ENCODE assay signal across 9 cellular contexts in genomic region chr10:29688230-29688634, GRCh38. TPM values are rescaled to one million over a fixed set of nuclear protein-coding genes. Genes with fewer than 3 reads are reported as not detected.
DNase-seq lines count a peak whose midpoint lies in the region; ATAC-seq and TF ChIP-seq lines count a peak whose summit lies in the region.
"Had no signal": no experiment of that assay in that cellular context is flagged by ENCODE, and none has a peak within 500 bp of the region (broad histone marks: within the 10 kb centered on the region; RNA-seq: fewer than 3 reads in every experiment).

No MANE protein-coding gene starts in this region.

- TF ChIP-seq CTCF in CD14-positive monocyte (IDR thresholded peaks at IDR 0.05), result no peak
- no peak for TF ChIP-seq CTCF in endothelial cell (IDR thresholded peaks at IDR 0.05; ENCODE audit: unreplicated experiment)

- no peaks in the 10 kb centered on the region for H3K27me3 Mint-ChIP-seq in CD14-positive monocyte (ENCODE audit: low read depth in 3 of 3)
- H3K27me3 Mint-ChIP-seq in endothelial cell (ENCODE audit: unreplicated experiment), result peaks cover 2% of the 10 kb centered on the region
- H3K27me3 Mint-ChIP-seq in natural killer cell treated with Interleukin-12 subunit alpha and Interleukin-12 subunit beta and Interleukin-15 and Interleukin-18, amount 100 ng/mL, for 72 hours, result no peaks in the 10 kb centered on the region
- no peaks in the 10 kb centered on the region for H3K27me3 Mint-ChIP-seq in activated CD8-positive, alpha-beta T cell treated with anti-CD3 and anti-CD28 coated beads, Interleukin-2, amount 10 ng/mL, durations not matched to agents 7 days and 5 days (ENCODE audit: low read depth)

- H3K36me3 Mint-ChIP-seq in CD14-positive monocyte, result peaks cover 25 to 29% of the 10 kb centered on the region in 2 donors
- peaks cover 29% of the 10 kb centered on the region for H3K36me3 Mint-ChIP-seq in endothelial cell (ENCODE audit: low read depth, unreplicated experiment)
- H3K36me3 Mint-ChIP-seq in natural killer cell treated with Interleukin-12 subunit alpha and Interleukin-12 subunit beta and Interleukin-15 and Interleukin-18, amount 100 ng/mL, for 72 hours, result peaks cover 4% of the 10 kb centered on the region
- H3K36me3 Mint-ChIP-seq in activated CD8-positive, alpha-beta T cell treated with anti-CD3 and anti-CD28 coated beads, Interleukin-2, amount 10 ng/mL, durations not matched to agents 7 days and 5 days (ENCODE audit: low read depth), result peaks cover 21% of the 10 kb centered on the region

- H3K4me3 Mint-ChIP-seq in CD14-positive monocyte (peak overlapping the region; percentile 37 to 82), endothelial cell (ENCODE audit: unreplicated experiment) (no peak overlapping the region)
- H3K4me3 Mint-ChIP-seq in natural killer cell treated with Interleukin-12 subunit alpha and Interleukin-12 subunit beta and Interleukin-15 and Interleukin-18, amount 100 ng/mL, for 72 hours, result peak overlapping the region; percentile 27
- no peak overlapping the region for H3K4me3 Mint-ChIP-seq in activated CD8-positive, alpha-beta T cell treated with anti-CD3 and anti-CD28 coated beads, Interleukin-2, amount 10 ng/mL, durations not matched to agents 7 days and 5 days

- CTCF ChIA-PET in activated CD8-positive, alpha-beta T cell treated with anti-CD3 and anti-CD28 coated beads, Interleukin-2, amount 10 ng/mL, durations not matched to agents 7 days and 5 days (lab: Charles Lee), result interaction anchor here (0.8 to 0.9 kb wide), 3 partner anchors 14 to 175 kb away, joined by 3 to 4 read pairs (median 3); no protein-coding TSS in a partner anchor

- intact Hi-C loops in CD14-positive monocyte (cut with micrococcal nuclease), result loop anchor here (10.0 kb wide), 2 partner anchors 47 to 53 kb away; partner anchors contain the start of gene SVIL (in 2 of the 2)

- H3K27ac Mint-ChIP-seq in CD14-positive monocyte (peak overlapping the region; percentile 93 to 99 (median 96)), endothelial cell (ENCODE audit: unreplicated experiment) (peak overlapping the region; percentile 28)
- no peak overlapping the region for H3K27ac Mint-ChIP-seq in natural killer cell treated with Interleukin-12 subunit alpha and Interleukin-12 subunit beta and Interleukin-15 and Interleukin-18, amount 100 ng/mL, for 72 hours
- no peak overlapping the region for H3K27ac Mint-ChIP-seq in activated CD8-positive, alpha-beta T cell treated with anti-CD3 and anti-CD28 coated beads, Interleukin-2, amount 10 ng/mL, durations not matched to agents 7 days and 5 days

- H3K4me1 Mint-ChIP-seq in CD14-positive monocyte, result peaks cover 58% of the 10 kb centered on the region
- H3K4me1 Mint-ChIP-seq in endothelial cell (ENCODE audit: unreplicated experiment), result peaks cover 26% of the 10 kb centered on the region
- peaks cover 51 to 62% of the 10 kb centered on the region in 2 donors for H3K4me1 Mint-ChIP-seq in natural killer cell treated with Interleukin-12 subunit alpha and Interleukin-12 subunit beta and Interleukin-15 and Interleukin-18, amount 100 ng/mL, for 72 hours (ENCODE audit: low read depth in 2 of 2)
- H3K4me1 Mint-ChIP-seq in activated CD8-positive, alpha-beta T cell treated with anti-CD3 and anti-CD28 coated beads, Interleukin-2, amount 10 ng/mL, durations not matched to agents 7 days and 5 days (ENCODE audit: low read depth), result peaks cover 14% of the 10 kb centered on the region

- POLR2A ChIA-PET in activated CD8-positive, alpha-beta T cell treated with anti-CD3 and anti-CD28 coated beads, Interleukin-2, amount 10 ng/mL, durations not matched to agents 7 days and 5 days (lab: Charles Lee), result interaction anchor here (0.6 kb wide), 1 partner anchor 297 kb away, joined by 3 read pairs; no protein-coding TSS in a partner anchor

- DNase-seq in CD14-positive monocyte (ENCODE audit: low spot score) (no peak), NCI-H146 (lab: John Stamatoyannopoulos, UW) (peak; percentile 96), endothelial cell (ENCODE audit: low spot score) (no peak), Kasumi-1 (lab: John Stamatoyannopoulos, UW) (no peak), SIG-M5 (lab: John Stamatoyannopoulos, UW) (no peak)
- DNase-seq in natural killer cell treated with Interleukin-12 subunit alpha and Interleukin-12 subunit beta and Interleukin-15 and Interleukin-18, amount 100 ng/mL, for 72 hours (ENCODE audit: low spot score), result no peak
- no peak for DNase-seq in activated CD8-positive, alpha-beta T cell treated with anti-CD3 and anti-CD28 coated beads, Interleukin-2, amount 10 ng/mL, durations not matched to agents 7 days and 5 days
- DNase-seq: EL had no signal

- H3K9me3 Mint-ChIP-seq in CD14-positive monocyte (no peaks in the 10 kb centered on the region), endothelial cell (ENCODE audit: unreplicated experiment) (no peaks in the 10 kb centered on the region)
- no peaks in the 10 kb centered on the region for H3K9me3 Mint-ChIP-seq in natural killer cell treated with Interleukin-12 subunit alpha and Interleukin-12 subunit beta and Interleukin-15 and Interleukin-18, amount 100 ng/mL, for 72 hours
- H3K9me3 Mint-ChIP-seq in activated CD8-positive, alpha-beta T cell treated with anti-CD3 and anti-CD28 coated beads, Interleukin-2, amount 10 ng/mL, durations not matched to agents 7 days and 5 days (ENCODE audit: insufficient read depth), result no peaks in the 10 kb centered on the region

- ATAC-seq in natural killer cell treated with Interleukin-12 subunit alpha and Interleukin-12 subunit beta and Interleukin-15 and Interleukin-18, amount 100 ng/mL, for 72 hours, result no peak
- ATAC-seq in GM18511 (IDR thresholded peaks at IDR 0.05; ENCODE audit: unreplicated experiment), result no peak
- ATAC-seq in activated CD8-positive, alpha-beta T cell treated with anti-CD3 and anti-CD28 coated beads, Interleukin-2, amount 10 ng/mL, durations not matched to agents 7 days and 5 days, result no peak

RNA-seq across cellular contexts. Expression of gene SVIL, which starts 53.5 kb away (rescaled TPM):
- polyA plus RNA-seq in CD14-positive monocyte, result 1 to 10 TPM; 2.1 to 5.8 TPM
- total RNA-seq in endothelial cell (ENCODE audit: unreplicated experiment), result 125 TPM
- total RNA-seq in natural killer cell treated with Interleukin-12 subunit alpha and Interleukin-12 subunit beta and Interleukin-15 and Interleukin-18, amount 100 ng/mL, for 72 hours, result 10 to 100 TPM in 1 of 2 donors, 1 to 10 TPM in 1; 6.8 to 18.8 TPM
- 10 to 100 TPM; 11.2 to 13.0 TPM for total RNA-seq in activated CD8-positive, alpha-beta T cell treated with anti-CD3 and anti-CD28 coated beads, Interleukin-2, amount 10 ng/mL, durations not matched to agents 7 days and 5 days

Comparison
In these comparisons a context has a peak if more than half of its experiments do, and no peak if none do; other contexts are left out.
1. H3K27ac Mint-ChIP-seq: peak in CD14-positive monocyte (7 of 7) and endothelial cell (single experiment); none in natural killer cell treated with Interleukin-12 subunit alpha and Interleukin-12 subunit beta and Interleukin-15 and Interleukin-18, amount 100 ng/mL, for 72 hours (0 of 2) and activated CD8-positive, alpha-beta T cell treated with anti-CD3 and anti-CD28 coated beads, Interleukin-2, amount 10 ng/mL, durations not matched to agents 7 days and 5 days (single experiment).
2. H3K4me3 Mint-ChIP-seq: peak in CD14-positive monocyte (2 of 2) and natural killer cell treated with Interleukin-12 subunit alpha and Interleukin-12 subunit beta and Interleukin-15 and Interleukin-18, amount 100 ng/mL, for 72 hours (single experiment); none in endothelial cell (single experiment) and activated CD8-positive, alpha-beta T cell treated with anti-CD3 and anti-CD28 coated beads, Interleukin-2, amount 10 ng/mL, durations not matched to agents 7 days and 5 days (single experiment).